In the genomic region with DNA sequence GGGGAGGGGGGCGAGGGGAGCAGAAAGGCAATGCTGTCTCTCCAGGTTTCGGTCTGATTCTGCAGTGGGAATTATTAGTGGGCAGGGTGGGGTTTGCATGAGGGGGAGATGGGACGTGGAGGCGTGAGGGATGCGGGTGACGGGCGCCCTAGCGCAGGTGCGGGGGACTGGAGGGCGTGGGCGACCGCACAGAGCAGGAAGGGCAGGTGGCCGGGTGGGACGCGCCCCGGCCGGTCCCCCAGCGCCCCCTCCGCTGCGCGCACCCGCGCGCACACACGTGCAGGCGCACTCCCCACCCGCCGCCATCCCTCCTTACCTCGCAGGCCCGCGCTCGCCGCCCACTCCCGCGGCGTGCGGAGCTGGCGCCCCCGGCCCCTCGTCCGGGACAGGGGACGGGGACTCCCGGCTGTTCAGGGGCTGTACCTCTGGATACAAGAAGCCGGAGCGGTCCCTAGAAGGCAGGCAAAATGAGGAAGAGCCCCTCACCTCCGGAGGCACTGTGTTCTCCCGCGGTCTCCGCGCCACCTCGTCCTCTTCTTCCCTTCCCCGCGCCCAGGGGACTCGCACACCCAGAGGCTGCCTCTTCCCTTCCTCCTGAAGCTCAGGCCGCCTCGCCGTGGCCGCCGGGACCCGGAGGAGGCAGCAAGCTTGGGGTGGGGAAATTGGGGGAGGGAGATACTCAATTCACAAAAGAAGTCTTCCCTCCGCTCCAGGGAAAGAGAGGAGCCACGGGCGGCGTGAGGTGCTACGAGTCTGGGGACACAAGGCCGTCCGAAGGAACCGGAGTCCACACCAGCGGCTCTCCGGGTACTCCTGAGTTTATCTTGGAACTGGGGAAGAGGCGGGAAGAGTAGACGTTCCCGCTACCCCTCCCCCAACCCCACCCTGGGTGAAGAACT, we compare ENCODE assay signal across 8 cellular contexts. TPM values are rescaled to one million over a fixed set of nuclear protein-coding genes. Genes with fewer than 3 reads are reported as not detected.
A peak's percentile ranks its signal among the peaks of the same experiment; 100 is the strongest.
DNase-seq lines count a peak whose midpoint lies in the region; ATAC-seq and TF ChIP-seq lines count a peak whose summit lies in the region.

No MANE protein-coding gene starts in this region.

- H3K27ac Mint-ChIP-seq in endothelial cell (ENCODE audit: unreplicated experiment) = no peak overlapping the region

- peaks cover 18% of the 10 kb centered on the region for H3K27me3 Mint-ChIP-seq in endothelial cell (ENCODE audit: unreplicated experiment)

- peak; percentile 12 for DNase-seq in Daoy (ENCODE audit: low read depth)
- DNase-seq in NCI-H1105 (lab: John Stamatoyannopoulos, UW) = peak; percentile 3
- peak; percentile 18 for DNase-seq in endothelial cell (ENCODE audit: low spot score)
- no peak for DNase-seq in omental fat pad (ENCODE audit: low spot score)
- DNase-seq in NK-92 treated with Interleukin-12 subunit alpha and Interleukin-12 subunit beta, amount 100 ng/mL, for 24 hours (lab: John Stamatoyannopoulos, UW) = no peak
- no peak for DNase-seq in dermis blood vessel endothelial cell
- DNase-seq in globus pallidus (ENCODE audit: low spot score) = no peak

- peaks cover 6% of the 10 kb centered on the region for H3K9me3 Mint-ChIP-seq in endothelial cell (ENCODE audit: unreplicated experiment)

- peak overlapping the region; percentile 85 for H3K4me3 Mint-ChIP-seq in endothelial cell (ENCODE audit: unreplicated experiment)

- peak; percentile 42 for ATAC-seq in omental fat pad (ENCODE audit: low FRiP score)
- ATAC-seq in activated CD4-positive, CD25-positive, alpha-beta regulatory T cell treated with anti-CD3 and anti-CD28 coated beads, Interleukin-2, amount 50 U/mL, for 24 hours = no peak

- no peaks in the 10 kb centered on the region for H3K36me3 Mint-ChIP-seq in endothelial cell (ENCODE audit: low read depth, unreplicated experiment)

- TF ChIP-seq CTCF in endothelial cell (IDR thresholded peaks at IDR 0.05; ENCODE audit: unreplicated experiment) (no peak), omental fat pad (IDR thresholded peaks at IDR 0.05) (no peak)

- peaks cover 13% of the 10 kb centered on the region for H3K4me1 Mint-ChIP-seq in endothelial cell (ENCODE audit: unreplicated experiment)

RNA-seq across cellular contexts. Expression of a gene that starts 1.3 kb away (rescaled TPM):
- 0.09 and 0.11 TPM in 2 replicates for total RNA-seq in Daoy (2014; rRNA removed; shearing (Covaris generic))
- total RNA-seq in endothelial cell (ENCODE audit: unreplicated experiment) (0.26 TPM), omental fat pad (1 to 10 TPM; 1.9 to 8.0 (median 2.3) TPM), dermis blood vessel endothelial cell (not detected in 2 replicates)

Comparison
In these comparisons a context has a peak if more than half of its experiments do, and no peak if none do; other contexts are left out.
1. DNase-seq: peak in Daoy (single experiment), NCI-H1105 (single experiment) and endothelial cell (single experiment); none in omental fat pad (single experiment), NK-92 treated with Interleukin-12 subunit alpha and Interleukin-12 subunit beta, amount 100 ng/mL, for 24 hours (single experiment), dermis blood vessel endothelial cell (single experiment) and globus pallidus (single experiment).